ENCODE assay signal across 11 cellular contexts in genomic region chr22:45129703-45130524, GRCh38. TPM values are rescaled to one million over a fixed set of nuclear protein-coding genes. Genes with fewer than 3 reads are reported as not detected.
A peak's percentile ranks its signal among the peaks of the same experiment; 100 is the strongest.
DNase-seq lines count a peak whose midpoint lies in the region; ATAC-seq and TF ChIP-seq lines count a peak whose summit lies in the region.
"Had no signal": no experiment of that assay in that cellular context is flagged by ENCODE, and none has a peak within 500 bp of the region (broad histone marks: within the 10 kb centered on the region; RNA-seq: fewer than 3 reads in every experiment).

No MANE protein-coding gene starts in this region.

- H3K4me3 ChIP-seq in GM12865 (ENCODE audit: low read depth, low read length) = no peak overlapping the region
- no peak overlapping the region for H3K4me3 ChIP-seq in psoas muscle

- H3K4me1 Mint-ChIP-seq in activated CD4-positive, alpha-beta T cell treated with anti-CD3 and anti-CD28 coated beads, Interleukin-2, amount 10 ng/mL, durations not matched to agents 24 days and 14 days = peaks cover 19% of the 10 kb centered on the region

- TF ChIP-seq CTCF in GM12865 (IDR thresholded peaks at IDR 0.05; ENCODE audit: insufficient read depth, low read depth, low read length, missing control alignments) (no peak), psoas muscle (IDR thresholded peaks at IDR 0.05) (no peak)

- H3K27ac ChIP-seq in epithelial cell of prostate = peak overlapping the region; percentile 24
- H3K27ac ChIP-seq in psoas muscle = no peak overlapping the region

- peaks cover 23% of the 10 kb centered on the region for H3K36me3 Mint-ChIP-seq in activated CD4-positive, alpha-beta T cell treated with anti-CD3 and anti-CD28 coated beads, Interleukin-2, amount 10 ng/mL, durations not matched to agents 24 days and 14 days (ENCODE audit: low read depth)

- ATAC-seq in psoas muscle = no peak
- ATAC-seq in SK-N-SH treated with all-trans-retinoic acid at 6 μM for 48 hours = no peak
- ATAC-seq in GM19467 (IDR thresholded peaks at IDR 0.05; ENCODE audit: unreplicated experiment) = no peak

- DNase-seq in GM12865 (ENCODE audit: low read depth) = peak; percentile 14
- DNase-seq in activated CD4-positive, alpha-beta T cell treated with anti-CD3 and anti-CD28 coated beads, Interleukin-2, amount 10 ng/mL, durations not matched to agents 24 days and 14 days = peak; percentile 68
- no peak for DNase-seq in epithelial cell of prostate (ENCODE audit: low read depth, low spot score)
- peak; percentile 6 to 31 (median 26) for DNase-seq in stimulated activated CD4-positive, alpha-beta T cell treated with anti-CD3 and anti-CD28 coated beads, TNF-alpha, amount 100 ng/mL, for 48 hours (ENCODE audit: low read depth in 3 of 3)
- no peak for DNase-seq in psoas muscle
- no peak for DNase-seq in GDM1 (lab: John Stamatoyannopoulos, UW)
- DNase-seq: amniotic stem cell; effector CD8-positive, alpha-beta T cell; naive B cell had no signal

- WGBS in psoas muscle, 3 donors = 49 to 53% (median 51%) methylated on average over 14 of the region's 14 CpGs

- H3K4me1 ChIP-seq in psoas muscle = no peaks in the 10 kb centered on the region

- H3K9me3 Mint-ChIP-seq in activated CD4-positive, alpha-beta T cell treated with anti-CD3 and anti-CD28 coated beads, Interleukin-2, amount 10 ng/mL, durations not matched to agents 24 days and 14 days = peaks cover 5% of the 10 kb centered on the region

- peaks cover 0 to 17% (median 0%) of the 10 kb centered on the region in 3 donors for H3K27me3 ChIP-seq in psoas muscle (ENCODE audit: insufficient read depth in 3 of 3, low read length in 2 of 3)

- H3K4me3 Mint-ChIP-seq in activated CD4-positive, alpha-beta T cell treated with anti-CD3 and anti-CD28 coated beads, Interleukin-2, amount 10 ng/mL, durations not matched to agents 24 days and 14 days = peak overlapping the region; percentile 43

- peak overlapping the region; percentile 82 for H3K27ac Mint-ChIP-seq in activated CD4-positive, alpha-beta T cell treated with anti-CD3 and anti-CD28 coated beads, Interleukin-2, amount 10 ng/mL, durations not matched to agents 24 days and 14 days

- H3K36me3 ChIP-seq in psoas muscle (ENCODE audit: insufficient read depth in 1 of 2, low read depth in 1 of 2) = peaks cover 12 to 26% of the 10 kb centered on the region in 2 donors

- intact Hi-C loops in activated CD4-positive, alpha-beta T cell treated with anti-CD3 and anti-CD28 coated beads, Interleukin-2, amount 10 ng/mL, durations not matched to agents 24 days and 14 days (cut with micrococcal nuclease) = no loop called here
- intact Hi-C loops in psoas muscle (cut with DNase I) = no loop called here

- H3K27me3 Mint-ChIP-seq in activated CD4-positive, alpha-beta T cell treated with anti-CD3 and anti-CD28 coated beads, Interleukin-2, amount 10 ng/mL, durations not matched to agents 24 days and 14 days = peaks cover 2% of the 10 kb centered on the region

- peaks cover 9% of the 10 kb centered on the region for H3K9me3 ChIP-seq in psoas muscle

TF ChIP-seq in SK-N-SH treated with all-trans-retinoic acid at 6 μM for 48 hours, 23 proteins besides CTCF, POLR2A, EP300 and RAD21 (continues in another document):
- TF ChIP-seq RARB (CRISPR knock-in tag; IDR thresholded peaks at IDR 0.05) (no peak), POU6F1 (CRISPR knock-in tag; IDR thresholded peaks at IDR 0.05; ENCODE audit: borderline replicate concordance, low read depth) (no peak), GLIS3 (CRISPR knock-in tag; IDR thresholded peaks at IDR 0.05) (no peak), TSHZ2 (CRISPR knock-in tag; IDR thresholded peaks at IDR 0.05) (no peak), SNAI2 (CRISPR knock-in tag; IDR thresholded peaks at IDR 0.05) (no peak), ESRRG (CRISPR knock-in tag; IDR thresholded peaks at IDR 0.05) (no peak), CSDC2 (CRISPR knock-in tag; IDR thresholded peaks at IDR 0.05) (no peak), ARNTL (CRISPR knock-in tag; IDR thresholded peaks at IDR 0.05; ENCODE audit: borderline replicate concordance, low read depth) (no peak), PPARA (CRISPR knock-in tag; IDR thresholded peaks at IDR 0.05; ENCODE audit: borderline replicate concordance) (no peak), ZNF565 (CRISPR knock-in tag; conservative IDR thresholded peaks at IDR 0.05; ENCODE audit: low read depth) (no peak), ISL1 (CRISPR knock-in tag; IDR thresholded peaks at IDR 0.05) (no peak), TCF4 (CRISPR knock-in tag; IDR thresholded peaks at IDR 0.05; ENCODE audit: borderline replicate concordance) (no peak), CSRNP3 (CRISPR knock-in tag; IDR thresholded peaks at IDR 0.05) (no peak), CREB5 (CRISPR knock-in tag; IDR thresholded peaks at IDR 0.05; ENCODE audit: low read depth) (no peak)

RNA-seq across cellular contexts. Expression of gene NUP50, which starts 33.8 kb away (rescaled TPM):
- total RNA-seq in activated CD4-positive, alpha-beta T cell treated with anti-CD3 and anti-CD28 coated beads, Interleukin-2, amount 10 ng/mL, durations not matched to agents 24 days and 14 days = 167 and 168 TPM in 2 replicates
- 10 to 100 TPM; 17.1 to 26.6 (median 21.6) TPM for total RNA-seq in psoas muscle
- 10 to 100 TPM in 2 of 3 donors, 1 to 10 TPM in 1; 6.1 to 21.1 (median 11.8) TPM for polyA plus RNA-seq in psoas muscle

Comparison
In these comparisons a context has a peak if more than half of its experiments do, and no peak if none do; other contexts are left out.
1. DNase-seq: peak in GM12865 (single experiment), activated CD4-positive, alpha-beta T cell treated with anti-CD3 and anti-CD28 coated beads, Interleukin-2, amount 10 ng/mL, durations not matched to agents 24 days and 14 days (single experiment) and stimulated activated CD4-positive, alpha-beta T cell treated with anti-CD3 and anti-CD28 coated beads, TNF-alpha, amount 100 ng/mL, for 48 hours (3 of 3); none in epithelial cell of prostate (single experiment), psoas muscle (0 of 2) and GDM1 (single experiment).